Comparison of ENCODE assay signal across 14 cellular contexts in the genomic region with DNA sequence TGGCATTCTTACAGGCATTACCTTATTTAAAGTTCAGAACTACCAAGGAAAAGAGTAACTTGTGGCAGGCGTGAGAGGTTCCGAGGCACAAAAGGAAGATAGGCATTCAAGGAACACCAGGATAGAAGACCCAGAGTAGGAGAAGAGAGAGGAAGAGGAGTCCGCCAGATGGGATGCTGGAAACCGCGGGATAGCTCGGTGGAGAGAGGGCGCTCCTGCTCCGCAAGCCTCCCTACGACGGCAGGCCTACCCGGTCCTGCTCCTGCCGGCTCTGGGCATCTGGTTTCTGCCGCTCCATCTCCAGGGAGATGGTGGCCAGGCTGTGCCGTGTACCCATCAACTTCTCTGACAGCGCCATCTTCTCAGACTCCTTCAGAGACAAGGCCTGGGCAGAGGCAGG. TPM values are rescaled to one million over a fixed set of nuclear protein-coding genes. Genes with fewer than 3 reads are reported as not detected.
A peak's percentile ranks its signal among the peaks of the same experiment; 100 is the strongest.
DNase-seq lines count a peak whose midpoint lies in the region; ATAC-seq and TF ChIP-seq lines count a peak whose summit lies in the region.
"Had no signal": no experiment of that assay in that cellular context is flagged by ENCODE, and none has a peak within 500 bp of the region (broad histone marks: within the 10 kb centered on the region; RNA-seq: fewer than 3 reads in every experiment).

No MANE protein-coding gene starts in this region.

- no peaks in the 10 kb centered on the region for H3K9me3 ChIP-seq in neural cell (ENCODE audit: low read length)
- H3K9me3 ChIP-seq: gastroesophageal sphincter had no signal

- no peak for TF ChIP-seq RAD21 in neural cell (conservative IDR thresholded peaks at IDR 0.05)

- peak; percentile 13; the same call in 1 of the 2 replicates for TF ChIP-seq CTCF in 22Rv1 (IDR thresholded peaks at IDR 0.05)
- TF ChIP-seq CTCF in GM13977 (IDR thresholded peaks at IDR 0.05; ENCODE audit: extremely low read depth, insufficient read depth, missing control alignments): no peak
- no peak for TF ChIP-seq CTCF in glutamatergic neuron (IDR thresholded peaks at IDR 0.05; ENCODE audit: partially characterized antibody, unreplicated experiment)
- TF ChIP-seq CTCF in neural cell (IDR thresholded peaks at IDR 0.05; ENCODE audit: poor library complexity, severe bottlenecking): peak; percentile 28

- peak overlapping the region; percentile 8 for H3K4me3 ChIP-seq in neural cell (ENCODE audit: low read length)
- H3K4me3 ChIP-seq: gastroesophageal sphincter, smooth muscle cell had no signal

- H3K4me3 Mint-ChIP-seq in glutamatergic neuron (ENCODE audit: unreplicated experiment): no peak overlapping the region
- H3K4me3 Mint-ChIP-seq: activated naive CD8-positive, alpha-beta T cell treated with anti-CD3 and anti-CD28 coated beads, Interleukin-2, amount 50 U/mL, for 24 hours had no signal

- no peaks in the 10 kb centered on the region for H3K36me3 Mint-ChIP-seq in glutamatergic neuron (ENCODE audit: unreplicated experiment)

- no peak overlapping the region for H3K27ac Mint-ChIP-seq in glutamatergic neuron (ENCODE audit: unreplicated experiment)
- H3K27ac Mint-ChIP-seq: activated naive CD8-positive, alpha-beta T cell treated with anti-CD3 and anti-CD28 coated beads, Interleukin-2, amount 50 U/mL, for 24 hours had no signal

- no peaks in the 10 kb centered on the region for H3F3A ChIP-seq in neural cell (ENCODE audit: insufficient read depth, low read length, poor library complexity, severe bottlenecking)

- no peak for TF ChIP-seq EP300 in neural cell (conservative IDR thresholded peaks at IDR 0.05; ENCODE audit: poor library complexity, severe bottlenecking)

- no peaks in the 10 kb centered on the region for H3K79me2 ChIP-seq in neural cell (replicated peaks; ENCODE audit: insufficient read depth, low read length)

- H3K9ac ChIP-seq in neural cell (ENCODE audit: low read length): no peak overlapping the region

- H3K36me3 ChIP-seq in neural cell (ENCODE audit: insufficient read depth, low read length): no peaks in the 10 kb centered on the region

- in situ Hi-C loops in GM13977 (cut with MboI; ENCODE audit: low pct_unique_long_range_greater_than_20kb, low sequenced_read_pairs, unreplicated experiment): loop anchor here (10.0 to 25.0 kb wide), 4 partner anchors 106 to 619 kb away; partner anchors contain the start of genes CPLANE2 and PADI3

- no peak for ATAC-seq in GM21529 (IDR thresholded peaks at IDR 0.05; ENCODE audit: unreplicated experiment)
- ATAC-seq: activated naive CD8-positive, alpha-beta T cell treated with anti-CD3 and anti-CD28 coated beads, Interleukin-2, amount 50 U/mL, for 24 hours; gastroesophageal sphincter had no signal

- no peaks in the 10 kb centered on the region for H3K4me1 Mint-ChIP-seq in glutamatergic neuron (ENCODE audit: low read depth, unreplicated experiment)
- H3K4me1 Mint-ChIP-seq: activated naive CD8-positive, alpha-beta T cell treated with anti-CD3 and anti-CD28 coated beads, Interleukin-2, amount 50 U/mL, for 24 hours had no signal

- H4K20me1 ChIP-seq in neural cell (ENCODE audit: insufficient read depth): no peaks in the 10 kb centered on the region

- peak; percentile 59 for DNase-seq in GM13977 (ENCODE audit: low spot score)
- DNase-seq in glutamatergic neuron: peak; percentile 63
- no peak for DNase-seq in midbrain (lab: John Stamatoyannopoulos, UW)
- no peak for DNase-seq in SIG-M5 (lab: John Stamatoyannopoulos, UW)
- no peak for DNase-seq in stimulated activated CD4-positive, alpha-beta T cell treated with anti-CD3 and anti-CD28 coated beads, Interleukin-12 subunit alpha, Interleukin-12 subunit beta, amount 100 ng/mL, for 4 hours
- DNase-seq: activated naive CD8-positive, alpha-beta T cell treated with anti-CD3 and anti-CD28 coated beads, Interleukin-2, amount 50 U/mL, for 24 hours; effector CD8-positive, alpha-beta T cell; NCI-H345 had no signal

- H3K4me2 ChIP-seq in neural cell (ENCODE audit: low read length): no peak overlapping the region
- H3K4me2 ChIP-seq: smooth muscle cell had no signal

- H3K27me3 Mint-ChIP-seq in glutamatergic neuron (ENCODE audit: unreplicated experiment): no peaks in the 10 kb centered on the region
- H3K27me3 Mint-ChIP-seq: activated naive CD8-positive, alpha-beta T cell treated with anti-CD3 and anti-CD28 coated beads, Interleukin-2, amount 50 U/mL, for 24 hours had no signal

- H3K27ac ChIP-seq in 22Rv1 (no peak overlapping the region), neural cell (ENCODE audit: low read length) (no peak overlapping the region)
- H3K27ac ChIP-seq: gastroesophageal sphincter had no signal

- H2AFZ ChIP-seq in neural cell (ENCODE audit: low read depth, low read length): no peak overlapping the region

- no peaks in the 10 kb centered on the region for H3K27me3 ChIP-seq in neural cell (ENCODE audit: insufficient read depth, low read depth, low read length)
- H3K27me3 ChIP-seq: gastroesophageal sphincter had no signal

- H3K9me2 ChIP-seq in neural cell (ENCODE audit: insufficient read depth, low read length): no peaks in the 10 kb centered on the region

- no peaks in the 10 kb centered on the region for H3K9me3 Mint-ChIP-seq in glutamatergic neuron (ENCODE audit: unreplicated experiment)
- H3K9me3 Mint-ChIP-seq: activated naive CD8-positive, alpha-beta T cell treated with anti-CD3 and anti-CD28 coated beads, Interleukin-2, amount 50 U/mL, for 24 hours had no signal

TF ChIP-seq in neural cell, 6 proteins besides CTCF, POLR2A, EP300 and RAD21:
- TF ChIP-seq POLR2AphosphoS5 (IDR thresholded peaks at IDR 0.05) (no peak), MXI1 (conservative IDR thresholded peaks at IDR 0.05; ENCODE audit: poor library complexity, severe bottlenecking) (peak; percentile 28)

RNA-seq across cellular contexts. Expression of gene NBPF1, which starts 5.4 kb away (rescaled TPM):
- 41.8 TPM for total RNA-seq in glutamatergic neuron (ENCODE audit: unreplicated experiment)
- polyA plus RNA-seq in neural cell: 78.0 and 95.8 TPM in 2 replicates
- polyA minus RNA-seq in neural cell: 188 and 193 TPM in 2 replicates

RNA-seq across cellular contexts. Expression of gene RNU1-3, which starts 48.0 kb away (rescaled TPM):
- total RNA-seq in glutamatergic neuron (ENCODE audit: unreplicated experiment): 3,598 TPM
- polyA plus RNA-seq in neural cell: under 0.01 TPM in 1 of 2 replicates, not detected in the other
- under 0.01 TPM in 2 replicates for polyA minus RNA-seq in neural cell
- total RNA-seq: LHCN-M2 had no signal

Comparison
In these comparisons a context has a peak if more than half of its experiments do, and no peak if none do; other contexts are left out.
1. CTCF ChIP-seq: peak in 22Rv1 (single experiment) and neural cell (single experiment); none in GM13977 (single experiment) and glutamatergic neuron (single experiment).
2. DNase-seq: peak in GM13977 (single experiment) and glutamatergic neuron (single experiment); none in midbrain (single experiment), SIG-M5 (single experiment) and stimulated activated CD4-positive, alpha-beta T cell treated with anti-CD3 and anti-CD28 coated beads, Interleukin-12 subunit alpha, Interleukin-12 subunit beta, amount 100 ng/mL, for 4 hours (single experiment).